ENCODE assay signal across 8 cellular contexts in the genomic region with DNA sequence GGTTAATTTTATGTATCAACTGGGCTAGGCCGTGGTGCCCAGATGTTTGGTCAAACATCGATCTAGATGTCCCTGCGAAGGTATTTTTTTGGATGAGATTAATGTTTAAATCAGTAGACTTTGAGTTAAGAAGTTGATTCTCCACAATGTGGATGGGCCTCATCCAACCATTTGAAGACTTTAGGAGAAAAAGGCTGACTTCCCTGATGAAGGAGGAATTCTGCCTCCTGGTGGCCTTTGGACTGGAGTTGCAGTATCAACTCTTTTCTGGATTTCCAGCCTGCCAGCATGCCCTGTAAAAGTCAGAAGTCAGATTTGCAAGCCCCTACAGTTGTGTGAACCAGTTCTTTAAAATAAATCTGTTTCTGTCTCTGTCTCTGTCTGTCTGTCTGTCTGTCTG.
DNase-seq lines count a peak whose midpoint lies in the region; ATAC-seq and TF ChIP-seq lines count a peak whose summit lies in the region.

No MANE protein-coding gene starts in this region.

- DNase-seq in D341Med (ENCODE audit: low spot score), result peak; percentile 43
- DNase-seq in LNCaP clone FGC (ENCODE audit: low read depth), result peak; percentile 10
- DNase-seq in chondrocyte (ENCODE audit: low spot score), result no peak
- peak; percentile 58 for DNase-seq in mucosa of gallbladder (ENCODE audit: low spot score)
- no peak for DNase-seq in cerebellum (ENCODE audit: low spot score)
- DNase-seq in T-helper 9 cell, result no peak

- H3K36me3 Mint-ChIP-seq in chondrocyte (ENCODE audit: low read depth), result peaks cover 8% of the 10 kb centered on the region

- peaks cover 9% of the 10 kb centered on the region for H3K4me1 Mint-ChIP-seq in chondrocyte (ENCODE audit: low read depth)

- H3K4me3 Mint-ChIP-seq in chondrocyte (ENCODE audit: unreplicated experiment), result no peak overlapping the region

- H3K27ac Mint-ChIP-seq in chondrocyte (ENCODE audit: unreplicated experiment), result no peak overlapping the region

- ATAC-seq in GM18907 (IDR thresholded peaks at IDR 0.05; ENCODE audit: unreplicated experiment) (no peak), GM21825 (IDR thresholded peaks at IDR 0.05; ENCODE audit: unreplicated experiment) (no peak)

- no peak overlapping the region for H3K4me3 ChIP-seq in LNCaP clone FGC (ENCODE audit: low read depth, low read length)

- TF ChIP-seq CTCF in LNCaP clone FGC (IDR thresholded peaks at IDR 0.05; ENCODE audit: control insufficient read depth, extremely low read depth, insufficient read depth), result peak; percentile 65
- peak; percentile 78 for TF ChIP-seq CTCF in chondrocyte (IDR thresholded peaks at IDR 0.05)

- peaks cover 7% of the 10 kb centered on the region for H3K9me3 Mint-ChIP-seq in chondrocyte (ENCODE audit: low read depth)

- no peaks in the 10 kb centered on the region for H3K27me3 Mint-ChIP-seq in chondrocyte (ENCODE audit: low read depth)

Comparison
In these comparisons a context has a peak if more than half of its experiments do, and no peak if none do; other contexts are left out.
1. DNase-seq: peak in D341Med (single experiment), LNCaP clone FGC (single experiment) and mucosa of gallbladder (single experiment); none in chondrocyte (single experiment), cerebellum (single experiment) and T-helper 9 cell (single experiment).